ENCODE assay signal across 33 cellular contexts in the genomic region with DNA sequence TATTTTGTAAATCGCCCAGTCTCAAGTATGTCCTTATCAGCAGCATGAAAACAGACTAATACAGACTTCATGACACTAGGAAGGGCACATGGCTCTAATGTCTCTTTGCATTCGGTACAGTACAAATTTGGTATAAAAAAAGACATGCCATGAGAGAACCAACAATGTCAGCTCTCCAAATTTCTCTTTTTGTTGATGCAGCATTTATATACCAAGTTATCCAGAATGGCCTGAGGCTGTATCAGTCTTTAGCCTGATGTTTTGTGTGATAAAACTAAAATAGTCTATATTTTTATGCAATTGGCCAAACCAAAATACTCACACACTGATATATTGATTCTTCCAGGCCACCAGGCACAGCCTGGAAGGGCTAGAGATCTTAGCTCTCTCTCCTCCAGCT.
"Had no signal": no experiment of that assay in that cellular context is flagged by ENCODE, and none has a peak within 500 bp of the region (broad histone marks: within the 10 kb centered on the region; RNA-seq: fewer than 3 reads in every experiment).

No MANE protein-coding gene starts in this region.

- H3K4me3 Mint-ChIP-seq: activated B cell treated with CpG ODN at 0.5 μM for 24 hours; activated CD8-positive, alpha-beta T cell treated with anti-CD3 and anti-CD28 coated beads for 36 hours; activated T-cell treated with anti-CD3 and anti-CD28 coated beads, Interleukin-2, amount 50 U/mL, for 4 hours; activated T-helper 17 cell treated with anti-CD3 and anti-CD28 coated beads, Interleukin-2, amount 50 U/mL, for 72 hours; T-helper 17 cell; T-helper 2 cell treated with Interferon-gamma antibody and Interleukin-4, amounts not matched to agents 5 μg/mL and 100 μg/mL, for 36 hours had no signal

- H3K27ac ChIP-seq: adrenal gland, body of pancreas, epithelial cell of prostate, WERI-Rb-1 had no signal

- H3K36me3 ChIP-seq: adrenal gland, WERI-Rb-1 had no signal

- H3K4me3 ChIP-seq: adrenal gland, body of pancreas had no signal

- H3K27me3 ChIP-seq: adrenal gland, body of pancreas had no signal

- H3K4me1 Mint-ChIP-seq: activated T-helper 17 cell treated with anti-CD3 and anti-CD28 coated beads, Interleukin-2, amount 50 U/mL, for 72 hours had no signal

- H3K9me3 Mint-ChIP-seq: activated B cell treated with CpG ODN at 0.5 μM for 24 hours; activated T-cell treated with anti-CD3 and anti-CD28 coated beads, Interleukin-2, amount 50 U/mL, for 4 hours had no signal

- H3K9me3 ChIP-seq: adrenal gland, body of pancreas had no signal

- FAIRE-seq: colon, endometrium, endothelial cell of umbilical vein, frontal cortex had no signal

- H3K4me1 ChIP-seq: adrenal gland, body of pancreas had no signal

- ATAC-seq: activated CD4-positive, CD25-positive, alpha-beta regulatory T cell treated with anti-CD3 and anti-CD28 coated beads, Interleukin-2, amount 50 U/mL, for 24 hours; activated CD8-positive, alpha-beta T cell treated with anti-CD3 and anti-CD28 coated beads for 36 hours; activated T-cell treated with anti-CD3 and anti-CD28 coated beads, Interleukin-2, amount 50 U/mL, for 4 hours; activated T-helper 17 cell treated with anti-CD3 and anti-CD28 coated beads, Interleukin-2, amount 50 U/mL, for 72 hours; body of pancreas; esophagus mucosa; T-helper 17 cell had no signal

- DNase-seq: activated B cell treated with CpG ODN at 0.5 μM for 24 hours; activated CD4-positive, alpha-beta T cell treated with anti-CD3 and anti-CD28 coated beads for 48 hours; activated CD4-positive, alpha-beta T cell treated with anti-CD3 and anti-CD28 coated beads, Interleukin-2, amount 50 U/mL, for 1 hour; activated CD4-positive, alpha-beta T cell treated with anti-CD3 and anti-CD28 coated beads, Interleukin-2, amount 50 U/mL, for 48 hours; activated CD8-positive, alpha-beta memory T cell treated with anti-CD3 and anti-CD28 coated beads for 24 hours; activated CD8-positive, alpha-beta T cell treated with anti-CD3 and anti-CD28 coated beads for 36 hours; activated effector memory CD4-positive, alpha-beta T cell treated with Interleukin-2 at 50 U/mL for 16 hours; activated gamma-delta T cell treated with Interleukin-2 at 50 U/mL for 16 hours; activated naive CD4-positive, alpha-beta T cell treated with anti-CD3 and anti-CD28 coated beads, Interleukin-2, amount 50 U/mL, for 16 hours; activated naive CD4-positive, alpha-beta T cell treated with Interleukin-2 at 50 U/mL for 16 hours; activated T-cell treated with anti-CD3 and anti-CD28 coated beads, Interleukin-2, amount 50 U/mL, for 4 hours; adrenal gland; amygdala; aorta; body of pancreas; caudate nucleus; cortex of kidney; effector CD8-positive, alpha-beta T cell; foreskin fibroblast; head of caudate nucleus; hippocampal formation; T-helper 17 cell; T1000; WERI-Rb-1 had no signal

- H3K27me3 Mint-ChIP-seq: activated B cell treated with CpG ODN at 0.5 μM for 24 hours; activated CD8-positive, alpha-beta T cell treated with anti-CD3 and anti-CD28 coated beads for 36 hours; activated T-helper 17 cell treated with anti-CD3 and anti-CD28 coated beads, Interleukin-2, amount 50 U/mL, for 72 hours; T-helper 17 cell had no signal

- H3K27ac Mint-ChIP-seq: activated B cell treated with CpG ODN at 0.5 μM for 24 hours; activated CD8-positive, alpha-beta T cell treated with anti-CD3 and anti-CD28 coated beads for 36 hours; activated T-helper 17 cell treated with anti-CD3 and anti-CD28 coated beads, Interleukin-2, amount 50 U/mL, for 72 hours; T-helper 17 cell; T-helper 2 cell treated with Interferon-gamma antibody and Interleukin-4, amounts not matched to agents 5 μg/mL and 100 μg/mL, for 36 hours had no signal
